ENCODE assay signal across 21 cellular contexts in genomic region chr10:106395061-106395749, GRCh38.
"Had no signal": no experiment of that assay in that cellular context is flagged by ENCODE, and none has a peak within 500 bp of the region (broad histone marks: within the 10 kb centered on the region; RNA-seq: fewer than 3 reads in every experiment).

No MANE protein-coding gene starts in this region.

- H3K27ac Mint-ChIP-seq: activated B cell treated with CpG ODN at 0.5 μM for 24 hours; activated CD4-positive, alpha-beta memory T cell treated with anti-CD3 and anti-CD28 coated beads for 36 hours; activated naive CD4-positive, alpha-beta T cell treated with anti-CD3 and anti-CD28 coated beads, Interleukin-2, amount 50 U/mL, for 72 hours; activated T-helper 1 cell treated with anti-CD3 and anti-CD28 coated beads, Interleukin-12 subunit alpha, Interleukin-12 subunit beta, Interleukin-2, Interleukin-4 antibody, amounts not matched to agents 30 ng/mL and 10 ng/mL and 1 ng/mL, durations not matched to agents 14 hours and 24 hours and 36 hours; stimulated activated naive CD8-positive, alpha-beta T cell treated with anti-CD3 and anti-CD28 coated beads, Interleukin-15, Interleukin-2, amounts not matched to agents 100 ng/mL and 50 ng/mL, for 24 hours; T-helper 2 cell treated with Interferon-gamma antibody and Interleukin-4, amounts not matched to agents 5 μg/mL and 100 μg/mL, for 36 hours had no signal

- H3K4me3 ChIP-seq: body of pancreas, dorsolateral prefrontal cortex, left lung, right atrium auricular region, skin epidermis, tibial nerve had no signal

- H3K27ac ChIP-seq: body of pancreas, dorsolateral prefrontal cortex, epithelial cell of prostate, left lung, right atrium auricular region, skin epidermis, tibial nerve had no signal

- H3K4me1 Mint-ChIP-seq: activated B cell treated with CpG ODN at 0.5 μM for 24 hours had no signal

- H3K27me3 ChIP-seq: body of pancreas, left lung, right atrium auricular region, tibial nerve had no signal

- H3K4me1 ChIP-seq: left lung, right atrium auricular region, tibial nerve had no signal

- DNase-seq: activated B cell treated with CpG ODN at 0.5 μM for 24 hours; activated CD4-positive, alpha-beta memory T cell treated with anti-CD3 and anti-CD28 coated beads for 36 hours; activated CD4-positive, alpha-beta T cell treated with anti-CD3 and anti-CD28 coated beads for 4 hours; activated gamma-delta T cell treated with Interleukin-2 at 50 U/mL for 16 hours; activated T-cell treated with anti-CD3 and anti-CD28 coated beads for 4 hours; amniotic stem cell; body of pancreas; central memory CD4-positive, alpha-beta T cell; dorsolateral prefrontal cortex; kidney; left lung; occipital lobe; posterior cingulate gyrus had no signal

- H3K9me3 Mint-ChIP-seq: activated naive CD4-positive, alpha-beta T cell treated with anti-CD3 and anti-CD28 coated beads, Interleukin-2, amount 50 U/mL, for 72 hours; activated T-helper 1 cell treated with anti-CD3 and anti-CD28 coated beads, Interleukin-12 subunit alpha, Interleukin-12 subunit beta, Interleukin-2, Interleukin-4 antibody, amounts not matched to agents 30 ng/mL and 10 ng/mL and 1 ng/mL, durations not matched to agents 14 hours and 24 hours and 36 hours; T-helper 2 cell treated with Interferon-gamma antibody and Interleukin-4, amounts not matched to agents 5 μg/mL and 100 μg/mL, for 36 hours had no signal

- H3K4me3 Mint-ChIP-seq: activated B cell treated with CpG ODN at 0.5 μM for 24 hours; activated CD4-positive, alpha-beta memory T cell treated with anti-CD3 and anti-CD28 coated beads for 36 hours; activated T-helper 1 cell treated with anti-CD3 and anti-CD28 coated beads, Interleukin-12 subunit alpha, Interleukin-12 subunit beta, Interleukin-2, Interleukin-4 antibody, amounts not matched to agents 30 ng/mL and 10 ng/mL and 1 ng/mL, durations not matched to agents 14 hours and 24 hours and 36 hours; stimulated activated naive CD8-positive, alpha-beta T cell treated with anti-CD3 and anti-CD28 coated beads, Interleukin-15, Interleukin-2, amounts not matched to agents 100 ng/mL and 50 ng/mL, for 24 hours; T-helper 2 cell treated with Interferon-gamma antibody and Interleukin-4, amounts not matched to agents 5 μg/mL and 100 μg/mL, for 36 hours had no signal

- H3K9me3 ChIP-seq: body of pancreas, left lung, right atrium auricular region, tibial nerve had no signal

- ATAC-seq: activated naive CD4-positive, alpha-beta T cell treated with anti-CD3 and anti-CD28 coated beads, Interleukin-2, amount 50 U/mL, for 72 hours; body of pancreas; left lung had no signal

- H3K36me3 Mint-ChIP-seq: activated CD4-positive, alpha-beta memory T cell treated with anti-CD3 and anti-CD28 coated beads for 36 hours; activated naive CD4-positive, alpha-beta T cell treated with anti-CD3 and anti-CD28 coated beads, Interleukin-2, amount 50 U/mL, for 72 hours had no signal

- H3K27me3 Mint-ChIP-seq: activated B cell treated with CpG ODN at 0.5 μM for 24 hours; activated CD4-positive, alpha-beta memory T cell treated with anti-CD3 and anti-CD28 coated beads for 36 hours; stimulated activated naive CD8-positive, alpha-beta T cell treated with anti-CD3 and anti-CD28 coated beads, Interleukin-15, Interleukin-2, amounts not matched to agents 100 ng/mL and 50 ng/mL, for 24 hours had no signal

- H3K36me3 ChIP-seq: left lung, right atrium auricular region, tibial nerve had no signal
